24 cellular contexts compared by ENCODE assay signal in genomic region chr2:73174244-73174643, GRCh38. TPM values are rescaled to one million over a fixed set of nuclear protein-coding genes. Genes with fewer than 3 reads are reported as not detected.
A peak's percentile ranks its signal among the peaks of the same experiment; 100 is the strongest.
DNase-seq lines count a peak whose midpoint lies in the region; ATAC-seq and TF ChIP-seq lines count a peak whose summit lies in the region.
"Had no signal": no experiment of that assay in that cellular context is flagged by ENCODE, and none has a peak within 500 bp of the region (broad histone marks: within the 10 kb centered on the region; RNA-seq: fewer than 3 reads in every experiment).

No MANE protein-coding gene starts in this region.

- no peaks in the 10 kb centered on the region for H3K79me2 ChIP-seq in PC-3 (ENCODE audit: low read length)

- H3K4me1 Mint-ChIP-seq in central memory CD8-positive, alpha-beta T cell = peaks cover 15% of the 10 kb centered on the region
- H3K4me1 Mint-ChIP-seq in natural killer cell treated with Interleukin-12 subunit alpha and Interleukin-12 subunit beta and Interleukin-15 and Interleukin-18, amount 100 ng/mL, for 72 hours (ENCODE audit: low read depth in 2 of 2) = peaks cover 25 to 29% of the 10 kb centered on the region in 2 donors
- peaks cover 4% of the 10 kb centered on the region for H3K4me1 Mint-ChIP-seq in type B pancreatic cell (ENCODE audit: unreplicated experiment)

- no peak overlapping the region for H3K4me2 ChIP-seq in PC-3 (ENCODE audit: low read length)
- H3K4me2 ChIP-seq: A549 had no signal

- H3K9me2 ChIP-seq in PC-3 (replicated peaks; ENCODE audit: low read length) = no peaks in the 10 kb centered on the region

- POLR2A ChIA-PET in HEK293 (lab: Yijun Ruan, JAX) = no interaction called here
- POLR2A ChIA-PET in PC-3 (lab: Charles Lee; ENCODE audit: unreplicated experiment) = no interaction called here

- no peak overlapping the region for H2AFZ ChIP-seq in PC-3 (ENCODE audit: low read length)

- H3K27ac ChIP-seq in HEK293 (ENCODE audit: extremely low read depth, low read depth, low read length) (no peak overlapping the region), PC-3 (ENCODE audit: low read length) (no peak overlapping the region)
- H3K27ac ChIP-seq: A549, RWPE1, SK-N-MC had no signal

- DNase-seq in central memory CD8-positive, alpha-beta T cell (ENCODE audit: low spot score in 2 of 2) = no peak
- no peak for DNase-seq in natural killer cell treated with Interleukin-12 subunit alpha and Interleukin-12 subunit beta and Interleukin-15 and Interleukin-18, amount 100 ng/mL, for 72 hours (ENCODE audit: low spot score)
- DNase-seq in type B pancreatic cell (ENCODE audit: extremely low spot score, unreplicated experiment) = no peak
- no peak for DNase-seq in PC-3
- DNase-seq in SHP77 (lab: John Stamatoyannopoulos, UW) = no peak
- DNase-seq: AML-193; C1 segment of cervical spinal cord; Caco-2; CD8-positive, alpha-beta T cell; NCI-H1092; NCI-H1417 treated with DMSO at 0.1 percent for 48 hours; NCI-H1694 treated with DMSO at 0.1 percent for 48 hours; NCI-H2081; NCI-H226; NCI-H510A; NCI-H69; SIG-M5 had no signal

- no peak for TF ChIP-seq CTCF in HEK293 (tag by site-specific recombination; IDR thresholded peaks at IDR 0.05)
- TF ChIP-seq CTCF in type B pancreatic cell (conservative IDR thresholded peaks at IDR 0.05) = no peak
- no peak for TF ChIP-seq CTCF in PC-3 (conservative IDR thresholded peaks at IDR 0.05; ENCODE audit: low read depth, low read length)

- H3K9ac ChIP-seq in PC-3 (ENCODE audit: low read length) = no peak overlapping the region

- H3K36me3 ChIP-seq in HEK293 (ENCODE audit: control insufficient read depth in 2 of 2, insufficient read depth in 1 of 2, low read length in 2 of 2) (no peaks in the 10 kb centered on the region), PC-3 (ENCODE audit: low read depth, low read length) (no peaks in the 10 kb centered on the region)

- BruUV-seq in PC-3 (replicated peaks; lab: Mats Ljungman, UMichigan) = no TSS peak

- peaks cover 15% of the 10 kb centered on the region for H3K27me3 ChIP-seq in PC-3 (ENCODE audit: low read length)

- H3K9me3 ChIP-seq in HEK293 (ENCODE audit: control insufficient read depth, insufficient read depth, low read depth, low read length) (no peaks in the 10 kb centered on the region), PC-3 (ENCODE audit: low read length) (no peaks in the 10 kb centered on the region)
- H3K9me3 ChIP-seq: A549, Caco-2 had no signal

- intact Hi-C loops in PC-3 (cut with micrococcal nuclease) = no loop called here

- no peak for ATAC-seq in central memory CD8-positive, alpha-beta T cell (replicated peaks; ENCODE audit: extremely low read depth, poor library complexity, severe bottlenecking)
- ATAC-seq in natural killer cell treated with Interleukin-12 subunit alpha and Interleukin-12 subunit beta and Interleukin-15 and Interleukin-18, amount 100 ng/mL, for 72 hours = no peak
- ATAC-seq in PC-3 = no peak
- ATAC-seq in GM18909 (IDR thresholded peaks at IDR 0.05; ENCODE audit: poor library complexity, unreplicated experiment) = no peak
- ATAC-seq: A549; CD8-positive, alpha-beta T cell; Panc1 had no signal

- H3F3A ChIP-seq in PC-3 (ENCODE audit: low read length, unreplicated experiment) = no peaks in the 10 kb centered on the region

- H3K4me1 ChIP-seq in HEK293 (ENCODE audit: control insufficient read depth, insufficient read depth, low read length) (peaks cover 3% of the 10 kb centered on the region; the same call in 1 of the 2 replicates), PC-3 (ENCODE audit: insufficient read depth, low read length) (peaks cover 22% of the 10 kb centered on the region)

- H3K4me3 Mint-ChIP-seq in central memory CD8-positive, alpha-beta T cell = peak overlapping the region; percentile 39
- H3K4me3 Mint-ChIP-seq in natural killer cell treated with Interleukin-12 subunit alpha and Interleukin-12 subunit beta and Interleukin-15 and Interleukin-18, amount 100 ng/mL, for 72 hours = peak overlapping the region; percentile 90
- H3K4me3 Mint-ChIP-seq in type B pancreatic cell = peak overlapping the region; percentile 64

- H3K4me3 ChIP-seq in HEK293 (ENCODE audit: low read depth, low read length) = no peak overlapping the region
- no peak overlapping the region for H3K4me3 ChIP-seq in PC-3 (ENCODE audit: low read length)
- H3K4me3 ChIP-seq: A549, SK-N-MC had no signal

- H3K36me3 Mint-ChIP-seq in central memory CD8-positive, alpha-beta T cell (ENCODE audit: insufficient read depth) = peaks cover 5% of the 10 kb centered on the region
- no peaks in the 10 kb centered on the region for H3K36me3 Mint-ChIP-seq in natural killer cell treated with Interleukin-12 subunit alpha and Interleukin-12 subunit beta and Interleukin-15 and Interleukin-18, amount 100 ng/mL, for 72 hours
- no peaks in the 10 kb centered on the region for H3K36me3 Mint-ChIP-seq in type B pancreatic cell
- H3K36me3 Mint-ChIP-seq: CD8-positive, alpha-beta T cell had no signal

- H3K27ac Mint-ChIP-seq in central memory CD8-positive, alpha-beta T cell (ENCODE audit: low read depth) = no peak overlapping the region
- H3K27ac Mint-ChIP-seq in natural killer cell treated with Interleukin-12 subunit alpha and Interleukin-12 subunit beta and Interleukin-15 and Interleukin-18, amount 100 ng/mL, for 72 hours = peak overlapping the region; percentile 2 to 64
- no peak overlapping the region for H3K27ac Mint-ChIP-seq in type B pancreatic cell
- H3K27ac Mint-ChIP-seq: CD8-positive, alpha-beta T cell had no signal

- CTCF ChIA-PET in HEK293 (lab: Yijun Ruan, JAX) = interaction anchor here (0.7 to 7.4 kb wide), 6 partner anchors 10 to 312 kb away, joined by 3 to 75 read pairs (median 4); partner anchors contain the start of gene SPR
- CTCF ChIA-PET in PC-3 (lab: Charles Lee) = no interaction called here

- no peaks in the 10 kb centered on the region for H3K9me3 Mint-ChIP-seq in central memory CD8-positive, alpha-beta T cell
- no peaks in the 10 kb centered on the region for H3K9me3 Mint-ChIP-seq in natural killer cell treated with Interleukin-12 subunit alpha and Interleukin-12 subunit beta and Interleukin-15 and Interleukin-18, amount 100 ng/mL, for 72 hours
- H3K9me3 Mint-ChIP-seq in type B pancreatic cell = no peaks in the 10 kb centered on the region
- H3K9me3 Mint-ChIP-seq: CD8-positive, alpha-beta T cell had no signal

- no peaks in the 10 kb centered on the region for H4K20me1 ChIP-seq in PC-3 (ENCODE audit: low read length)

- peaks cover 56% of the 10 kb centered on the region for H3K27me3 Mint-ChIP-seq in central memory CD8-positive, alpha-beta T cell
- peaks cover 0 to 2% of the 10 kb centered on the region in 2 donors for H3K27me3 Mint-ChIP-seq in natural killer cell treated with Interleukin-12 subunit alpha and Interleukin-12 subunit beta and Interleukin-15 and Interleukin-18, amount 100 ng/mL, for 72 hours
- peaks cover 64% of the 10 kb centered on the region for H3K27me3 Mint-ChIP-seq in type B pancreatic cell

TF ChIP-seq in HEK293, 187 proteins besides CTCF, POLR2A, EP300 and RAD21:
- TF ChIP-seq ZSCAN30 (tag by site-specific recombination; IDR thresholded peaks at IDR 0.05) (no peak), KLF10 (tag by site-specific recombination; IDR thresholded peaks at IDR 0.05) (no peak), ZNF701 (tag by site-specific recombination; IDR thresholded peaks at IDR 0.05) (no peak), ZNF473 (tag by site-specific recombination; IDR thresholded peaks at IDR 0.05) (no peak), ZNF837 (tag by site-specific recombination; IDR thresholded peaks at IDR 0.05) (no peak), ZNF76 (tag by site-specific recombination; IDR thresholded peaks at IDR 0.05; ENCODE audit: borderline replicate concordance, low read depth) (no peak), EGR2 (tag by site-specific recombination; IDR thresholded peaks at IDR 0.05; ENCODE audit: low read depth) (no peak), SCRT2 (tag by site-specific recombination; IDR thresholded peaks at IDR 0.05) (peak; percentile 72)

RNA-seq across cellular contexts. Expression of gene NOTO, which starts 28.1 kb away (rescaled TPM):
- total RNA-seq in natural killer cell treated with Interleukin-12 subunit alpha and Interleukin-12 subunit beta and Interleukin-15 and Interleukin-18, amount 100 ng/mL, for 72 hours = not detected
- total RNA-seq in type B pancreatic cell (ENCODE audit: low replicate concordance) (not detected in 2 replicates), PC-3 (2014; rRNA removed) (0.07 TPM in 1 of 2 replicates, not detected in the other)
- total RNA-seq: Caco-2; CD8-positive, alpha-beta T cell; HT-29 had no signal

RNA-seq across cellular contexts. Expression of gene SMYD5, which starts 39.8 kb away (rescaled TPM):
- 10 to 100 TPM; 27.2 to 47.1 TPM for total RNA-seq in natural killer cell treated with Interleukin-12 subunit alpha and Interleukin-12 subunit beta and Interleukin-15 and Interleukin-18, amount 100 ng/mL, for 72 hours
- total RNA-seq in type B pancreatic cell (ENCODE audit: low replicate concordance) (19.1 and 30.3 TPM in 2 replicates), PC-3 (2014; rRNA removed) (47.1 and 49.4 TPM in 2 replicates)

RNA-seq across cellular contexts. Expression of gene PRADC1, which starts 58.8 kb away (rescaled TPM):
- total RNA-seq in natural killer cell treated with Interleukin-12 subunit alpha and Interleukin-12 subunit beta and Interleukin-15 and Interleukin-18, amount 100 ng/mL, for 72 hours = 10 to 100 TPM; 13.0 to 13.5 TPM
- total RNA-seq in type B pancreatic cell (ENCODE audit: low replicate concordance) (16.3 and 19.6 TPM in 2 replicates), PC-3 (2014; rRNA removed) (62.5 and 65.7 TPM in 2 replicates)

RNA-seq across cellular contexts. Expression of gene CCT7, which starts 59.9 kb away (rescaled TPM):
- 100 to 1,000 TPM; 417 to 436 TPM for total RNA-seq in natural killer cell treated with Interleukin-12 subunit alpha and Interleukin-12 subunit beta and Interleukin-15 and Interleukin-18, amount 100 ng/mL, for 72 hours
- total RNA-seq in type B pancreatic cell (ENCODE audit: low replicate concordance) (256 and 300 TPM in 2 replicates), PC-3 (2014; rRNA removed) (517 and 538 TPM in 2 replicates)

Comparison
In these comparisons a context has a peak if more than half of its experiments do, and no peak if none do; other contexts are left out.
1. H3K27ac Mint-ChIP-seq: peak in natural killer cell treated with Interleukin-12 subunit alpha and Interleukin-12 subunit beta and Interleukin-15 and Interleukin-18, amount 100 ng/mL, for 72 hours (2 of 2); none in central memory CD8-positive, alpha-beta T cell (single experiment) and type B pancreatic cell (single experiment).
2. H3K4me3 Mint-ChIP-seq: peak in every context shown above with its lines; median percentile 90 in natural killer cell treated with Interleukin-12 subunit alpha and Interleukin-12 subunit beta and Interleukin-15 and Interleukin-18, amount 100 ng/mL, for 72 hours; 64 in type B pancreatic cell; 39 in central memory CD8-positive, alpha-beta T cell.